In genomic region chr14:64117671-64118402, GRCh38 we compare ENCODE assay signal across 13 cellular contexts.
DNase-seq lines count a peak whose midpoint lies in the region; ATAC-seq and TF ChIP-seq lines count a peak whose summit lies in the region.
"Had no signal": no experiment of that assay in that cellular context is flagged by ENCODE, and none has a peak within 500 bp of the region (broad histone marks: within the 10 kb centered on the region; RNA-seq: fewer than 3 reads in every experiment).

No MANE protein-coding gene starts in this region.

- H3K27ac ChIP-seq in esophagus muscularis mucosa (replicated peaks in 1 of 4): peak overlapping the region; percentile 51 to 73 (median 60)

- no peaks in the 10 kb centered on the region for H3K27me3 ChIP-seq in esophagus muscularis mucosa
- H3K27me3 ChIP-seq: tibial nerve had no signal

- DNase-seq in 8988T (peak; percentile 37), NCI-H460 (ENCODE audit: extremely low read depth, low read depth) (peak; percentile 82), esophagus muscularis mucosa (ENCODE audit: extremely low spot score) (no peak), neural crest cell (ENCODE audit: low read depth, low spot score) (no peak), posterior cingulate gyrus (no peak)
- DNase-seq: AML-193; NK-92 treated with Interleukin-12 subunit alpha and Interleukin-12 subunit beta, amount 100 ng/mL, for 24 hours; T-helper 2 cell had no signal

- H3K36me3 Mint-ChIP-seq in neural crest cell (ENCODE audit: low read depth): peaks cover 9% of the 10 kb centered on the region

- H3K4me3 ChIP-seq in esophagus muscularis mucosa: no peak overlapping the region
- H3K4me3 ChIP-seq: tibial nerve had no signal

- no peak for TF ChIP-seq POLR2A in esophagus muscularis mucosa (IDR thresholded peaks at IDR 0.05; ENCODE audit: low read depth)

- H3K27me3 Mint-ChIP-seq in neural crest cell (ENCODE audit: low read depth): no peaks in the 10 kb centered on the region
- H3K27me3 Mint-ChIP-seq: dendritic cell treated with granulocyte-macrophage colony-stimulating factor and Interleukin-4, amounts not matched to agents 40 ng/mL and 50 ng/mL, for 4 days had no signal

- H3K27ac Mint-ChIP-seq in neural crest cell (ENCODE audit: unreplicated experiment): peak overlapping the region; percentile 89
- H3K27ac Mint-ChIP-seq: dendritic cell treated with granulocyte-macrophage colony-stimulating factor and Interleukin-4, amounts not matched to agents 40 ng/mL and 50 ng/mL, for 4 days had no signal

- H3K9me3 Mint-ChIP-seq in neural crest cell: no peaks in the 10 kb centered on the region
- H3K9me3 Mint-ChIP-seq: dendritic cell treated with granulocyte-macrophage colony-stimulating factor and Interleukin-4, amounts not matched to agents 40 ng/mL and 50 ng/mL, for 4 days had no signal

- ATAC-seq in HG03378 (IDR thresholded peaks at IDR 0.05; ENCODE audit: unreplicated experiment) (no peak), GM18502 (IDR thresholded peaks at IDR 0.05; ENCODE audit: poor library complexity, unreplicated experiment) (no peak), GM21381 (IDR thresholded peaks at IDR 0.05; ENCODE audit: unreplicated experiment) (no peak)

- no peaks in the 10 kb centered on the region for H3K4me1 Mint-ChIP-seq in neural crest cell

- TF ChIP-seq EP300 in esophagus muscularis mucosa (IDR thresholded peaks at IDR 0.05): peak; percentile 62

- peaks cover 6 to 20% (median 7%) of the 10 kb centered on the region in 4 donors for H3K4me1 ChIP-seq in esophagus muscularis mucosa

- 75% methylated on average over 11 of the region's 11 CpGs for WGBS in esophagus muscularis mucosa

- intact Hi-C loops in esophagus muscularis mucosa (cut with DNase I) (loop anchor here (10.0 kb wide), 1 partner anchor 103 kb away; no protein-coding TSS in a partner anchor), posterior cingulate gyrus (cut with DNase I) (no loop called here)

- no peaks in the 10 kb centered on the region for H3K9me3 ChIP-seq in esophagus muscularis mucosa
- H3K9me3 ChIP-seq: tibial nerve had no signal

- peak in 1 of 3 experiments; percentile 6 for TF ChIP-seq CTCF in esophagus muscularis mucosa (IDR thresholded peaks at IDR 0.05)
- TF ChIP-seq CTCF in neural crest cell (conservative IDR thresholded peaks at IDR 0.05): no peak

- no peak overlapping the region for H3K4me3 Mint-ChIP-seq in neural crest cell
- H3K4me3 Mint-ChIP-seq: dendritic cell treated with granulocyte-macrophage colony-stimulating factor and Interleukin-4, amounts not matched to agents 40 ng/mL and 50 ng/mL, for 4 days had no signal

- H3K36me3 ChIP-seq in esophagus muscularis mucosa: peaks cover 4 to 76% (median 48%) of the 10 kb centered on the region in 4 donors

Comparison
In these comparisons a context has a peak if more than half of its experiments do, and no peak if none do; other contexts are left out.
1. DNase-seq: peak in 8988T (single experiment) and NCI-H460 (single experiment); none in esophagus muscularis mucosa (single experiment), neural crest cell (single experiment) and posterior cingulate gyrus (0 of 10).